In genomic region chr18:47871288-47871687, GRCh38 we compare ENCODE assay signal across 16 cellular contexts.
"Had no signal": no experiment of that assay in that cellular context is flagged by ENCODE, and none has a peak within 500 bp of the region (broad histone marks: within the 10 kb centered on the region; RNA-seq: fewer than 3 reads in every experiment).

No MANE protein-coding gene starts in this region.

- H3K27ac Mint-ChIP-seq: activated CD8-positive, alpha-beta T cell treated with anti-CD3 and anti-CD28 coated beads, Interleukin-2, amount 10 ng/mL, durations not matched to agents 7 days and 5 days; activated naive CD4-positive, alpha-beta T cell treated with anti-CD3 and anti-CD28 coated beads, Interleukin-2, amount 50 U/mL, for 24 hours; nephron progenitor cell; stimulated activated naive CD8-positive, alpha-beta T cell treated with anti-CD3 and anti-CD28 coated beads, Interleukin-15, Interleukin-2, amounts not matched to agents 100 ng/mL and 50 ng/mL, for 24 hours had no signal

- H3K9me3 ChIP-seq: esophagus muscularis mucosa, sigmoid colon, upper lobe of left lung had no signal

- H3K27me3 ChIP-seq: dorsolateral prefrontal cortex, esophagus muscularis mucosa, sigmoid colon, upper lobe of left lung had no signal

- H3K9me3 Mint-ChIP-seq: activated naive CD4-positive, alpha-beta T cell treated with anti-CD3 and anti-CD28 coated beads, Interleukin-2, amount 50 U/mL, for 24 hours; immature natural killer cell; nephron progenitor cell; stimulated activated naive CD8-positive, alpha-beta T cell treated with anti-CD3 and anti-CD28 coated beads, Interleukin-15, Interleukin-2, amounts not matched to agents 100 ng/mL and 50 ng/mL, for 24 hours had no signal

- H3K4me3 Mint-ChIP-seq: activated CD8-positive, alpha-beta T cell treated with anti-CD3 and anti-CD28 coated beads, Interleukin-2, amount 10 ng/mL, durations not matched to agents 7 days and 5 days; activated naive CD4-positive, alpha-beta T cell treated with anti-CD3 and anti-CD28 coated beads, Interleukin-2, amount 50 U/mL, for 24 hours; immature natural killer cell; nephron progenitor cell; stimulated activated naive CD8-positive, alpha-beta T cell treated with anti-CD3 and anti-CD28 coated beads, Interleukin-15, Interleukin-2, amounts not matched to agents 100 ng/mL and 50 ng/mL, for 24 hours had no signal

- H3K27ac ChIP-seq: esophagus muscularis mucosa, sigmoid colon, upper lobe of left lung had no signal

- H3K4me3 ChIP-seq: dorsolateral prefrontal cortex, esophagus muscularis mucosa, sigmoid colon, upper lobe of left lung had no signal

- H3K27me3 Mint-ChIP-seq: activated naive CD4-positive, alpha-beta T cell treated with anti-CD3 and anti-CD28 coated beads, Interleukin-2, amount 50 U/mL, for 24 hours; stimulated activated naive CD8-positive, alpha-beta T cell treated with anti-CD3 and anti-CD28 coated beads, Interleukin-15, Interleukin-2, amounts not matched to agents 100 ng/mL and 50 ng/mL, for 24 hours had no signal

- ATAC-seq: activated CD8-positive, alpha-beta T cell treated with anti-CD3 and anti-CD28 coated beads, Interleukin-2, amount 10 ng/mL, durations not matched to agents 7 days and 5 days; left cardiac atrium had no signal

- FAIRE-seq: endometrium had no signal

- DNase-seq: activated CD4-positive, alpha-beta T cell treated with anti-CD3 and anti-CD28 coated beads for 1 hour; activated CD8-positive, alpha-beta memory T cell treated with anti-CD3 and anti-CD28 coated beads, Interleukin-2, amount 50 U/mL, for 48 hours; activated CD8-positive, alpha-beta T cell treated with anti-CD3 and anti-CD28 coated beads, Interleukin-2, amount 10 ng/mL, durations not matched to agents 7 days and 5 days; immature natural killer cell; left cardiac atrium; nephron progenitor cell; sigmoid colon; stimulated activated CD4-positive, alpha-beta T cell treated with anti-CD3 and anti-CD28 coated beads, Interleukin-12 subunit alpha, Interleukin-12 subunit beta, amount 100 ng/mL, for 4 hours; stimulated activated CD4-positive, alpha-beta T cell treated with anti-CD3 and anti-CD28 coated beads, Interleukin-2, amount 100 ng/mL, for 48 hours; SW 1271; upper lobe of left lung had no signal
